9 cellular contexts compared by ENCODE assay signal in genomic region chr2:25313711-25314513, GRCh38. TPM values are rescaled to one million over a fixed set of nuclear protein-coding genes. Genes with fewer than 3 reads are reported as not detected.
DNase-seq lines count a peak whose midpoint lies in the region; ATAC-seq and TF ChIP-seq lines count a peak whose summit lies in the region.
"Had no signal": no experiment of that assay in that cellular context is flagged by ENCODE, and none has a peak within 500 bp of the region (broad histone marks: within the 10 kb centered on the region; RNA-seq: fewer than 3 reads in every experiment).

No MANE protein-coding gene starts in this region.

- H3K9ac ChIP-seq in neuronal stem cell (ENCODE audit: low read depth, low read length, poor library complexity): no peak overlapping the region

- H3F3A ChIP-seq in DOHH2 (ENCODE audit: control insufficient read depth, insufficient read depth): no peaks in the 10 kb centered on the region; the same call in 1 of the 2 replicates

- no peak for DNase-seq in activated naive CD8-positive, alpha-beta T cell treated with anti-CD3 and anti-CD28 coated beads, Interleukin-2, amount 50 U/mL, for 24 hours
- DNase-seq in neuronal stem cell (ENCODE audit: low spot score): no peak
- DNase-seq in stimulated activated naive CD4-positive, alpha-beta T cell treated with Interleukin-2 at 50 U/mL for 16 hours (lab: John Stamatoyannopoulos, UW): no peak
- no peak for DNase-seq in activated gamma-delta T cell (lab: John Stamatoyannopoulos, UW)
- no peak for DNase-seq in suprapubic skin (ENCODE audit: low spot score in 2 of 2)
- DNase-seq in osteoblast (ENCODE audit: insufficient read length, low spot score, missing footprints): no peak
- DNase-seq: GF-D8 had no signal

- H3K18ac ChIP-seq in neuronal stem cell (ENCODE audit: low read length): peak overlapping the region; percentile 85

- no peak overlapping the region for H4K91ac ChIP-seq in neuronal stem cell (ENCODE audit: low read depth, low read length, poor library complexity)

- H3K4me1 ChIP-seq in DOHH2 (ENCODE audit: control insufficient read depth, low read length) (peaks cover 30% of the 10 kb centered on the region), neuronal stem cell (ENCODE audit: control insufficient read depth in 2 of 2, insufficient read depth in 1 of 2, low read depth in 1 of 2, low read length in 2 of 2) (peaks cover 21 to 38% of the 10 kb centered on the region in 2 donors), suprapubic skin (peaks cover 69% of the 10 kb centered on the region), osteoblast (ENCODE audit: insufficient read depth, low read length) (no peaks in the 10 kb centered on the region)

- WGBS in neuronal stem cell (ENCODE audit: extremely low coverage in 2 of 2, insufficient read length in 2 of 2, insufficient replicate concordance in 1 of 2), 2 donors: no CpG with 5 or more reads among the region's 27 CpGs
- WGBS in suprapubic skin: 85% methylated on average over 17 of the region's 27 CpGs

- H3K27ac ChIP-seq in DOHH2 (ENCODE audit: low read depth, low read length) (peak overlapping the region; percentile 43; the same call in 1 of the 2 replicates), neuronal stem cell (replicated peaks; ENCODE audit: low read length) (peak overlapping the region; percentile 47), suprapubic skin (no peak overlapping the region), osteoblast (ENCODE audit: low read depth, low read length) (no peak overlapping the region)

- H3K27me3 ChIP-seq in DOHH2 (ENCODE audit: control insufficient read depth, low read length) (no peaks in the 10 kb centered on the region), neuronal stem cell (ENCODE audit: control insufficient read depth in 3 of 3, insufficient read depth in 3 of 3, low read depth in 1 of 3, low read length in 3 of 3) (no peaks in the 10 kb centered on the region), suprapubic skin (no peaks in the 10 kb centered on the region), osteoblast (ENCODE audit: insufficient read depth, low read length) (no peaks in the 10 kb centered on the region)

- H4K8ac ChIP-seq in neuronal stem cell (ENCODE audit: low read depth, low read length): no peak overlapping the region

- H3K4ac ChIP-seq in neuronal stem cell (ENCODE audit: low read length): no peak overlapping the region

- no peaks in the 10 kb centered on the region for H3K9me3 Mint-ChIP-seq in activated naive CD8-positive, alpha-beta T cell treated with anti-CD3 and anti-CD28 coated beads, Interleukin-2, amount 50 U/mL, for 24 hours

- H3K9me3 ChIP-seq in DOHH2 (ENCODE audit: control insufficient read depth, insufficient read depth, low read length): no peaks in the 10 kb centered on the region
- H3K9me3 ChIP-seq in neuronal stem cell (replicated peaks in 1 of 2; ENCODE audit: control insufficient read depth in 2 of 2, insufficient read depth in 1 of 2, low read depth in 1 of 2, low read length in 2 of 2): no peaks in the 10 kb centered on the region
- no peaks in the 10 kb centered on the region for H3K9me3 ChIP-seq in suprapubic skin
- H3K9me3 ChIP-seq in osteoblast (ENCODE audit: low read depth, low read length): no peaks in the 10 kb centered on the region

- H2BK120ac ChIP-seq in neuronal stem cell (ENCODE audit: low read depth, low read length): peak overlapping the region; percentile 68

- H3K79me2 ChIP-seq in DOHH2 (ENCODE audit: control insufficient read depth, low read length): no peaks in the 10 kb centered on the region
- peaks cover 2% of the 10 kb centered on the region for H3K79me2 ChIP-seq in osteoblast (ENCODE audit: insufficient read depth, low read length)

- H3K79me1 ChIP-seq in neuronal stem cell (ENCODE audit: low read depth, low read length): peaks cover 2% of the 10 kb centered on the region

- H2AFZ ChIP-seq in neuronal stem cell (ENCODE audit: low read length) (peak overlapping the region; percentile 83), osteoblast (ENCODE audit: low read length) (no peak overlapping the region)

- H3K4me3 ChIP-seq in DOHH2 (ENCODE audit: low read length): peak overlapping the region; percentile 43; the same call in 1 of the 2 replicates
- H3K4me3 ChIP-seq in neuronal stem cell (ENCODE audit: low read length in 2 of 2): no peak overlapping the region
- no peak overlapping the region for H3K4me3 ChIP-seq in suprapubic skin
- H3K4me3 ChIP-seq in osteoblast (ENCODE audit: insufficient read depth, low read length): no peak overlapping the region

- H3K27me3 Mint-ChIP-seq in activated naive CD8-positive, alpha-beta T cell treated with anti-CD3 and anti-CD28 coated beads, Interleukin-2, amount 50 U/mL, for 24 hours: no peaks in the 10 kb centered on the region

- no peak for TF ChIP-seq EP300 in suprapubic skin (IDR thresholded peaks at IDR 0.05)

- H2BK12ac ChIP-seq in neuronal stem cell (ENCODE audit: low read length): no peak overlapping the region

- peaks cover 31% of the 10 kb centered on the region for H3K36me3 Mint-ChIP-seq in activated naive CD8-positive, alpha-beta T cell treated with anti-CD3 and anti-CD28 coated beads, Interleukin-2, amount 50 U/mL, for 24 hours (ENCODE audit: low read depth)

- H3K27ac Mint-ChIP-seq in activated naive CD8-positive, alpha-beta T cell treated with anti-CD3 and anti-CD28 coated beads, Interleukin-2, amount 50 U/mL, for 24 hours: peak overlapping the region; percentile 96

- TF ChIP-seq POLR2A in suprapubic skin (IDR thresholded peaks at IDR 0.05): no peak

- peaks cover 72% of the 10 kb centered on the region for H3K4me1 Mint-ChIP-seq in activated naive CD8-positive, alpha-beta T cell treated with anti-CD3 and anti-CD28 coated beads, Interleukin-2, amount 50 U/mL, for 24 hours

- peak overlapping the region; percentile 44 for H2BK15ac ChIP-seq in neuronal stem cell (ENCODE audit: low read length)

- H3K36me3 ChIP-seq in DOHH2 (ENCODE audit: control insufficient read depth, low read length): no peaks in the 10 kb centered on the region
- H3K36me3 ChIP-seq in neuronal stem cell (replicated peaks in 1 of 2; ENCODE audit: control insufficient read depth in 2 of 2, insufficient read depth in 2 of 2, low read length in 2 of 2): no peaks in the 10 kb centered on the region
- H3K36me3 ChIP-seq in suprapubic skin: peaks cover 5% of the 10 kb centered on the region
- H3K36me3 ChIP-seq in osteoblast (ENCODE audit: insufficient read depth, low read length): no peaks in the 10 kb centered on the region

- H2AK5ac ChIP-seq in neuronal stem cell (ENCODE audit: low read depth, low read length): peak overlapping the region; percentile 91

- peak overlapping the region; percentile 80 for H2BK5ac ChIP-seq in neuronal stem cell (ENCODE audit: low read length)

- H4K20me1 ChIP-seq in DOHH2 (ENCODE audit: control insufficient read depth, insufficient read depth, low read depth, low read length): no peaks in the 10 kb centered on the region
- H4K20me1 ChIP-seq in osteoblast (ENCODE audit: insufficient read depth, low read length): peaks cover 31% of the 10 kb centered on the region

- no peak overlapping the region for H3K23ac ChIP-seq in neuronal stem cell (ENCODE audit: low read depth, low read length, poor library complexity)

- ATAC-seq in HG02759 (IDR thresholded peaks at IDR 0.05; ENCODE audit: unreplicated experiment): peak; percentile 4
- peak; percentile 73 for ATAC-seq in activated naive CD8-positive, alpha-beta T cell treated with anti-CD3 and anti-CD28 coated beads, Interleukin-2, amount 50 U/mL, for 24 hours

- TF ChIP-seq CTCF in DOHH2 (IDR thresholded peaks at IDR 0.05; ENCODE audit: low read depth, low read length, poor library complexity, severe bottlenecking) (no peak), suprapubic skin (IDR thresholded peaks at IDR 0.05) (no peak), osteoblast (IDR thresholded peaks at IDR 0.05; ENCODE audit: extremely low read depth, low read depth, low read length) (no peak)

- H3K4me2 ChIP-seq in DOHH2 (ENCODE audit: low read length) (peak overlapping the region; percentile 79), neuronal stem cell (ENCODE audit: insufficient read depth, low read length, poor library complexity, severe bottlenecking) (no peak overlapping the region), osteoblast (ENCODE audit: insufficient read depth, low read length) (no peak overlapping the region)

- no peaks in the 10 kb centered on the region for H3K9me2 ChIP-seq in DOHH2 (replicated peaks; ENCODE audit: control insufficient read depth, low read length)

- H3K4me3 Mint-ChIP-seq in activated naive CD8-positive, alpha-beta T cell treated with anti-CD3 and anti-CD28 coated beads, Interleukin-2, amount 50 U/mL, for 24 hours: peak overlapping the region; percentile 84

- H3K14ac ChIP-seq in neuronal stem cell (ENCODE audit: low read length): peak overlapping the region; percentile 59

RNA-seq across cellular contexts. Expression of gene DNMT3A, which starts 27.8 kb away (rescaled TPM):
- 47.2 TPM for polyA plus RNA-seq in neuronal stem cell (2013, experiment 1 of 2)
- polyA plus RNA-seq in neuronal stem cell (2013, experiment 2 of 2): 47.4 TPM
- 10 to 100 TPM in 2 of 4 donors, 1 to 10 TPM in 2; 4.0 to 12.8 (median 9.5) TPM for total RNA-seq in suprapubic skin
- 14.7 and 18.5 TPM in 2 replicates for total RNA-seq in osteoblast

Comparison
In these comparisons a context has a peak if more than half of its experiments do, and no peak if none do; other contexts are left out.
1. H3K27ac ChIP-seq: peak in DOHH2 (single experiment) and neuronal stem cell (single experiment); none in suprapubic skin (single experiment) and osteoblast (single experiment).